In genomic region chr15:82986442-82986780, GRCh38 we compare ENCODE assay signal across 2 cellular contexts.
TF ChIP-seq lines count a peak whose summit lies in the region.

No MANE protein-coding gene starts in this region.

TF ChIP-seq in A549, 52 proteins besides CTCF, POLR2A, EP300 and RAD21 (continued from another document):
- TF ChIP-seq FOSL2 (IDR thresholded peaks at IDR 0.05) (no peak), FOSL2 (CRISPR knock-in tag; IDR thresholded peaks at IDR 0.05) (no peak)

TF ChIP-seq in WTC11, 78 proteins besides CTCF, POLR2A, EP300 and RAD21 (continued from another document):
- TF ChIP-seq ZNF425 (CRISPR knock-in tag; conservative IDR thresholded peaks at IDR 0.05) (no peak), USF2 (CRISPR knock-in tag; IDR thresholded peaks at IDR 0.05) (no peak), NFE2L1 (CRISPR knock-in tag; IDR thresholded peaks at IDR 0.05) (no peak), RELA (CRISPR knock-in tag; IDR thresholded peaks at IDR 0.05; ENCODE audit: borderline replicate concordance) (no peak), ZNF263 (CRISPR knock-in tag; IDR thresholded peaks at IDR 0.05; ENCODE audit: low read depth) (no peak), OVOL2 (CRISPR knock-in tag; IDR thresholded peaks at IDR 0.05; ENCODE audit: borderline replicate concordance) (no peak), PRDM15 (CRISPR knock-in tag; IDR thresholded peaks at IDR 0.05) (no peak), ZMAT4 (CRISPR knock-in tag; IDR thresholded peaks at IDR 0.05) (no peak), STAT6 (CRISPR knock-in tag; conservative IDR thresholded peaks at IDR 0.05; ENCODE audit: low read depth) (no peak), ZNF232 (CRISPR knock-in tag; IDR thresholded peaks at IDR 0.05) (no peak), ARID4B (CRISPR knock-in tag; IDR thresholded peaks at IDR 0.05; ENCODE audit: borderline replicate concordance) (no peak), MAX (CRISPR knock-in tag; IDR thresholded peaks at IDR 0.05) (no peak)
- TF ChIP-seq, protein P1, sequence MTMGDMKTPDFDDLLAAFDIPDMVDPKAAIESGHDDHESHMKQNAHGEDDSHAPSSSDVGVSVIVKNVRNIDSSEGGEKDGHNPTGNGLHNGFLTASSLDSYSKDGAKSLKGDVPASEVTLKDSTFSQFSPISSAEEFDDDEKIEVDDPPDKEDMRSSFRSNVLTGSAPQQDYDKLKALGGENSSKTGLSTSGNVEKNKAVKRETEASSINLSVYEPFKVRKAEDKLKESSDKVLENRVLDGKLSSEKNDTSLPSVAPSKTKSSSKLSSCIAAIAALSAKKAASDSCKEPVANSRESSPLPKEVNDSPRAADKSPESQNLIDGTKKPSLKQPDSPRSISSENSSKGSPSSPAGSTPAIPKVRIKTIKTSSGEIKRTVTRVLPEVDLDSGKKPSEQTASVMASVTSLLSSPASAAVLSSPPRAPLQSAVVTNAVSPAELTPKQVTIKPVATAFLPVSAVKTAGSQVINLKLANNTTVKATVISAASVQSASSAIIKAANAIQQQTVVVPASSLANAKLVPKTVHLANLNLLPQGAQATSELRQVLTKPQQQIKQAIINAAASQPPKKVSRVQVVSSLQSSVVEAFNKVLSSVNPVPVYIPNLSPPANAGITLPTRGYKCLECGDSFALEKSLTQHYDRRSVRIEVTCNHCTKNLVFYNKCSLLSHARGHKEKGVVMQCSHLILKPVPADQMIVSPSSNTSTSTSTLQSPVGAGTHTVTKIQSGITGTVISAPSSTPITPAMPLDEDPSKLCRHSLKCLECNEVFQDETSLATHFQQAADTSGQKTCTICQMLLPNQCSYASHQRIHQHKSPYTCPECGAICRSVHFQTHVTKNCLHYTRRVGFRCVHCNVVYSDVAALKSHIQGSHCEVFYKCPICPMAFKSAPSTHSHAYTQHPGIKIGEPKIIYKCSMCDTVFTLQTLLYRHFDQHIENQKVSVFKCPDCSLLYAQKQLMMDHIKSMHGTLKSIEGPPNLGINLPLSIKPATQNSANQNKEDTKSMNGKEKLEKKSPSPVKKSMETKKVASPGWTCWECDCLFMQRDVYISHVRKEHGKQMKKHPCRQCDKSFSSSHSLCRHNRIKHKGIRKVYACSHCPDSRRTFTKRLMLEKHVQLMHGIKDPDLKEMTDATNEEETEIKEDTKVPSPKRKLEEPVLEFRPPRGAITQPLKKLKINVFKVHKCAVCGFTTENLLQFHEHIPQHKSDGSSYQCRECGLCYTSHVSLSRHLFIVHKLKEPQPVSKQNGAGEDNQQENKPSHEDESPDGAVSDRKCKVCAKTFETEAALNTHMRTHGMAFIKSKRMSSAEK (CRISPR knock-in tag; IDR thresholded peaks at IDR 0.05; ENCODE audit: borderline replicate concordance), result no peak
